ENCODE assay signal across 17 cellular contexts in the genomic region with DNA sequence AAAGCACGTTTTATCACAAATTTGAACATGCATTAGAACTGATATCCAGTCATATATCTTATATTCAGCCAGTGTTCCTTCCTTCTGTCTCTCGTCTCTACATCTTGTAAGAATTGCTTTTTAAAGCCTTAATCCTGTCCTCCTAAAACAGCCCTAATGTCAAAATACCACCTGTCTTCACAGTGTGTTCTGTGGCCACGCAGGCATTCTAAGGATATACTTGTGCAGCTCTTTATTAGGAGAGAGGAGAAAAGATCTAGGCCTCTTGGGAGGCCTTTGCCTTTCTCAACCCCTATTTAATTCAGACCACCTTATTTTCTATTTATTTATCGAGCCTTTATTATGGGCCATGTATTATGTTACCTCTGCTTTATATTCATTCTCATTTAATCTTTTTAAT.
DNase-seq lines count a peak whose midpoint lies in the region; FAIRE-seq and TF ChIP-seq lines count a peak whose summit lies in the region.
"Had no signal": no experiment of that assay in that cellular context is flagged by ENCODE, and none has a peak within 500 bp of the region (broad histone marks: within the 10 kb centered on the region; RNA-seq: fewer than 3 reads in every experiment).

No MANE protein-coding gene starts in this region.

- H3K4me3 ChIP-seq in astrocyte (ENCODE audit: insufficient read depth, low read depth, low read length) (no peak overlapping the region), skeletal muscle tissue (ENCODE audit: low read length in 3 of 3) (no peak overlapping the region), esophagus squamous epithelium (no peak overlapping the region)
- H3K4me3 ChIP-seq: HAP-1 had no signal

- peak; percentile 29 for FAIRE-seq in astrocyte (lab: Jason Lieb, UNC)
- FAIRE-seq: A204.1, D721Med, G401.6, GM12891 had no signal

- no peaks in the 10 kb centered on the region for H4K20me1 ChIP-seq in astrocyte (ENCODE audit: insufficient read depth, low read length)

- no peak overlapping the region for H3K27ac Mint-ChIP-seq in astrocyte (ENCODE audit: unreplicated experiment)
- H3K27ac Mint-ChIP-seq in nephron progenitor cell, result peak overlapping the region; percentile 32
- H3K27ac Mint-ChIP-seq: CD4-positive, alpha-beta T cell had no signal

- no peak overlapping the region for H3K27ac ChIP-seq in astrocyte (ENCODE audit: low read depth, low read length)
- H3K27ac ChIP-seq in skeletal muscle tissue (ENCODE audit: low read depth, low read length), result peak overlapping the region; percentile 75
- no peak overlapping the region for H3K27ac ChIP-seq in esophagus squamous epithelium
- H3K27ac ChIP-seq: C4-2B had no signal

- TF ChIP-seq CTCF in astrocyte (IDR thresholded peaks at IDR 0.05; ENCODE audit: insufficient read depth, low read depth, low read length) (no peak), nephron progenitor cell (IDR thresholded peaks at IDR 0.05) (no peak), esophagus squamous epithelium (IDR thresholded peaks at IDR 0.05) (no peak)

- intact Hi-C loops in posterior cingulate gyrus (cut with DNase I) (no loop called here), esophagus squamous epithelium (cut with DNase I) (no loop called here)

- no peak overlapping the region for H3K4me2 ChIP-seq in astrocyte (ENCODE audit: low read length)

- peaks cover 1% of the 10 kb centered on the region for H3K36me3 ChIP-seq in astrocyte (ENCODE audit: insufficient read depth, low read length)
- peaks cover 0 to 8% (median 5%) of the 10 kb centered on the region in 3 donors for H3K36me3 ChIP-seq in skeletal muscle tissue (ENCODE audit: control insufficient read depth in 3 of 3, insufficient read depth in 3 of 3, low read length in 3 of 3)
- peaks cover 0 to 64% (median 5%) of the 10 kb centered on the region in 3 donors for H3K36me3 ChIP-seq in esophagus squamous epithelium

- no peaks in the 10 kb centered on the region for H3K36me3 Mint-ChIP-seq in astrocyte (ENCODE audit: low read depth, unreplicated experiment)
- H3K36me3 Mint-ChIP-seq in nephron progenitor cell (ENCODE audit: low read depth), result peaks cover 37% of the 10 kb centered on the region

- H3K9ac ChIP-seq in astrocyte (ENCODE audit: low read length), result no peak overlapping the region
- H3K9ac ChIP-seq in skeletal muscle tissue (ENCODE audit: low read depth in 1 of 3, low read length in 3 of 3), result peak overlapping the region; percentile 21 to 35 (median 35)

- no peaks in the 10 kb centered on the region for H3K9me3 Mint-ChIP-seq in astrocyte (ENCODE audit: unreplicated experiment)
- no peaks in the 10 kb centered on the region for H3K9me3 Mint-ChIP-seq in nephron progenitor cell
- H3K9me3 Mint-ChIP-seq: CD4-positive, alpha-beta T cell had no signal

- H3K27me3 Mint-ChIP-seq in astrocyte (ENCODE audit: low read depth, unreplicated experiment), result no peaks in the 10 kb centered on the region
- H3K27me3 Mint-ChIP-seq in nephron progenitor cell (ENCODE audit: low read depth, poor library complexity), result no peaks in the 10 kb centered on the region
- H3K27me3 Mint-ChIP-seq: CD4-positive, alpha-beta T cell had no signal

- peaks cover 3% of the 10 kb centered on the region for H3K79me2 ChIP-seq in astrocyte (ENCODE audit: insufficient read depth, low read length)

- H3K4me3 Mint-ChIP-seq in astrocyte (ENCODE audit: unreplicated experiment) (no peak overlapping the region), nephron progenitor cell (no peak overlapping the region)
- H3K4me3 Mint-ChIP-seq: CD4-positive, alpha-beta T cell had no signal

- H3K9me3 ChIP-seq in astrocyte (ENCODE audit: insufficient read depth, low read depth, low read length) (no peaks in the 10 kb centered on the region), skeletal muscle tissue (ENCODE audit: control insufficient read depth in 3 of 3, low read length in 3 of 3) (no peaks in the 10 kb centered on the region), esophagus squamous epithelium (no peaks in the 10 kb centered on the region)
- H3K9me3 ChIP-seq: Caco-2, HAP-1 had no signal

- 92 to 95% methylated on average over 4 of the region's 4 CpGs for WGBS in esophagus squamous epithelium, 2 donors

- H3K4me1 Mint-ChIP-seq in astrocyte (ENCODE audit: low read depth, unreplicated experiment) (peaks cover 6% of the 10 kb centered on the region), nephron progenitor cell (no peaks in the 10 kb centered on the region)

- no peak for TF ChIP-seq POLR2A in esophagus squamous epithelium (IDR thresholded peaks at IDR 0.05)

- H2AFZ ChIP-seq in astrocyte (ENCODE audit: low read depth, low read length), result no peak overlapping the region

- no peaks in the 10 kb centered on the region for H3K27me3 ChIP-seq in astrocyte (ENCODE audit: insufficient read depth, low read length)
- no peaks in the 10 kb centered on the region for H3K27me3 ChIP-seq in skeletal muscle tissue (ENCODE audit: control insufficient read depth in 3 of 3, insufficient read depth in 3 of 3, low read length in 3 of 3)
- no peaks in the 10 kb centered on the region for H3K27me3 ChIP-seq in esophagus squamous epithelium

- DNase-seq in NCI-H524 treated with DMSO at 0.1 percent for 48 hours (lab: John Stamatoyannopoulos, UW) (peak; percentile 52), astrocyte (ENCODE audit: low read depth) (no peak), nephron progenitor cell (no peak), NCI-H1105 treated with DMSO at 0.1 percent for 48 hours (lab: John Stamatoyannopoulos, UW) (no peak), posterior cingulate gyrus (no peak), esophagus squamous epithelium (lab: John Stamatoyannopoulos, UW) (no peak)
- DNase-seq: ACHN; AML-193; Caco-2; CD4-positive, alpha-beta T cell had no signal

- H3K4me1 ChIP-seq in astrocyte (ENCODE audit: insufficient read depth, low read length) (no peaks in the 10 kb centered on the region), skeletal muscle tissue (ENCODE audit: control insufficient read depth in 3 of 3, insufficient read depth in 3 of 3, low read length in 3 of 3) (peaks cover 3 to 11% (median 10%) of the 10 kb centered on the region in 3 donors), esophagus squamous epithelium (no peaks in the 10 kb centered on the region)
